ENCODE assay signal across 10 cellular contexts in the genomic region with DNA sequence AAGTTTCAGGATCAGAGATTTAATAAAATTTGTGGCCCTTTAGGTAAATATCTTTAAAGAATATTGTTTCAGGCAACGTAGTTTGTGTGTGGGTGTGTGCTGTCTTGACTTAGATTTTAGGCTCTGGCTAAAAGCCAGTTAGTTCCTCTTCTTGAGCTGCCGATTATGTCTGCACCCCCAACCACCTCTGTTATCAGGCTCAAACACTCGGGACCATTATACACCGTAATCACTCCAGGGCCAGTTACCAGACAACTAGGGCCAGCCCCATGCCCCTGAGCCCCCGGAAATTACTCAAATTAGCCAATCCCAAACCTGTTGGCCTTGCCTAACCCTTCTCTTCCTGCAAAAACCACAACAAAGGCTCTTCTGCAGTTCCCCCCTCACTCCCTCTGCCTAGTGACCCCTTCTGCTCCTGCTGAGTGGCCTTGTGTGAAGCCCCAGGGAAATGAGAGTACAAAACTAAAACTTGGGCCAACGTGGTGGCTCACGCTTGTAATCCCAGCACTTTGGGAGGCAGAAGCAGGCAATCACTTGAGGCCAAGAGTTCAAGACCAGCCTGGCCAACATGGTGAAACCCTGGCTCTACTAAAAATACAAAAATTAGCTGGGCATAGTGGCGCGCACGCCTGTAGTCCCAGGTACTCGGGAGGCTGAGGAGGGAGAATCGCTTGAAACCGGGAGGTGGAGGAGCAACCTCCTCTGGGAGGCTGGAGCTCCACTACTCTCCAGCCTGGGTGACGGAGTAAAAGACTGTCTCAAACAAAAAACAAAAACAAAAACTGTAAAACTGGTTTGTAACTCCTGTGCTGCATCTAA. TPM values are rescaled to one million over a fixed set of nuclear protein-coding genes. Genes with fewer than 3 reads are reported as not detected.
A peak's percentile ranks its signal among the peaks of the same experiment; 100 is the strongest.
DNase-seq lines count a peak whose midpoint lies in the region; ATAC-seq, FAIRE-seq and TF ChIP-seq lines count a peak whose summit lies in the region.
"Had no signal": no experiment of that assay in that cellular context is flagged by ENCODE, and none has a peak within 500 bp of the region (broad histone marks: within the 10 kb centered on the region; RNA-seq: fewer than 3 reads in every experiment).

No MANE protein-coding gene starts in this region.

- peak; percentile 44 for ATAC-seq in stimulated activated effector memory CD8-positive, alpha-beta T cell treated with anti-CD3 and anti-CD28 coated beads, Interleukin-12 subunit alpha, Interleukin-12 subunit beta, amount 100 ng/mL, for 72 hours
- no peak for ATAC-seq in GM19035 (IDR thresholded peaks at IDR 0.05; ENCODE audit: unreplicated experiment)

- no peaks in the 10 kb centered on the region for H3K79me2 ChIP-seq in hepatocyte

- FAIRE-seq in HTR-8/SVneo (lab: Jason Lieb, UNC): no peak

- H4K20me1 ChIP-seq in hepatocyte (ENCODE audit: insufficient read depth, poor library complexity, severe bottlenecking): no peaks in the 10 kb centered on the region

- H3K9me2 ChIP-seq in hepatocyte (replicated peaks; ENCODE audit: insufficient read depth): no peaks in the 10 kb centered on the region

- H3K4me1 ChIP-seq in hepatocyte (ENCODE audit: insufficient read depth): peaks cover 14% of the 10 kb centered on the region

- peak overlapping the region; percentile 79 for H3K27ac Mint-ChIP-seq in activated naive CD4-positive, alpha-beta T cell treated with anti-CD3 and anti-CD28 coated beads, Interleukin-2, amount 50 U/mL, for 24 hours
- H3K27ac Mint-ChIP-seq in stimulated activated effector memory CD8-positive, alpha-beta T cell treated with anti-CD3 and anti-CD28 coated beads, Interleukin-12 subunit alpha, Interleukin-12 subunit beta, amount 100 ng/mL, for 72 hours: peak overlapping the region; percentile 93

- DNase-seq in NCI-H1436 treated with DMSO at 0.1 percent for 48 hours (lab: John Stamatoyannopoulos, UW) (peak; percentile 24), NCI-H1436 (lab: John Stamatoyannopoulos, UW) (no peak), MV-4-11 (lab: John Stamatoyannopoulos, UW) (peak; percentile 99), HTR-8/SVneo (ENCODE audit: insufficient read length, low spot score) (no peak), hepatocyte (ENCODE audit: low spot score) (no peak)
- DNase-seq in stimulated activated effector memory CD8-positive, alpha-beta T cell treated with anti-CD3 and anti-CD28 coated beads, Interleukin-12 subunit alpha, Interleukin-12 subunit beta, amount 100 ng/mL, for 72 hours (ENCODE audit: low spot score in 2 of 2): peak in 1 of 2 donors; percentile 80

- no peak overlapping the region for H3K4me3 ChIP-seq in hepatocyte
- H3K4me3 ChIP-seq: lung had no signal

- peak overlapping the region; percentile 36 for H3K4me3 Mint-ChIP-seq in activated naive CD4-positive, alpha-beta T cell treated with anti-CD3 and anti-CD28 coated beads, Interleukin-2, amount 50 U/mL, for 24 hours
- H3K4me3 Mint-ChIP-seq in stimulated activated effector memory CD8-positive, alpha-beta T cell treated with anti-CD3 and anti-CD28 coated beads, Interleukin-12 subunit alpha, Interleukin-12 subunit beta, amount 100 ng/mL, for 72 hours: peak overlapping the region; percentile 56

- no peak overlapping the region for H2AFZ ChIP-seq in hepatocyte

- H3K36me3 Mint-ChIP-seq in activated naive CD4-positive, alpha-beta T cell treated with anti-CD3 and anti-CD28 coated beads, Interleukin-2, amount 50 U/mL, for 24 hours: no peaks in the 10 kb centered on the region
- peaks cover 14% of the 10 kb centered on the region for H3K36me3 Mint-ChIP-seq in stimulated activated effector memory CD8-positive, alpha-beta T cell treated with anti-CD3 and anti-CD28 coated beads, Interleukin-12 subunit alpha, Interleukin-12 subunit beta, amount 100 ng/mL, for 72 hours

- 79% methylated on average over 14 of the region's 14 CpGs for WGBS in hepatocyte (ENCODE audit: low lambda C conversion rate, missing lambda C conversion rate)

- no peaks in the 10 kb centered on the region for H3K27me3 ChIP-seq in hepatocyte

- H3K36me3 ChIP-seq in hepatocyte (replicated peaks; ENCODE audit: insufficient read depth, low read depth): no peaks in the 10 kb centered on the region

- no peak overlapping the region for H3K27ac ChIP-seq in hepatocyte

- TF ChIP-seq CTCF in hepatocyte (IDR thresholded peaks at IDR 0.05; ENCODE audit: poor library complexity): no peak

- H3K9me3 ChIP-seq in hepatocyte (ENCODE audit: low read depth): no peaks in the 10 kb centered on the region

- H3K4me2 ChIP-seq in hepatocyte: no peak overlapping the region

- no peaks in the 10 kb centered on the region for H3K27me3 Mint-ChIP-seq in activated naive CD4-positive, alpha-beta T cell treated with anti-CD3 and anti-CD28 coated beads, Interleukin-2, amount 50 U/mL, for 24 hours

- H3K9me3 Mint-ChIP-seq in activated naive CD4-positive, alpha-beta T cell treated with anti-CD3 and anti-CD28 coated beads, Interleukin-2, amount 50 U/mL, for 24 hours: no peaks in the 10 kb centered on the region
- no peaks in the 10 kb centered on the region for H3K9me3 Mint-ChIP-seq in stimulated activated effector memory CD8-positive, alpha-beta T cell treated with anti-CD3 and anti-CD28 coated beads, Interleukin-12 subunit alpha, Interleukin-12 subunit beta, amount 100 ng/mL, for 72 hours

- H3K4me1 Mint-ChIP-seq in activated naive CD4-positive, alpha-beta T cell treated with anti-CD3 and anti-CD28 coated beads, Interleukin-2, amount 50 U/mL, for 24 hours: peaks cover 40% of the 10 kb centered on the region
- peaks cover 38% of the 10 kb centered on the region for H3K4me1 Mint-ChIP-seq in stimulated activated effector memory CD8-positive, alpha-beta T cell treated with anti-CD3 and anti-CD28 coated beads, Interleukin-12 subunit alpha, Interleukin-12 subunit beta, amount 100 ng/mL, for 72 hours

RNA-seq across cellular contexts. Expression of a gene that starts 9.2 kb away (rescaled TPM):
- 186 and 217 TPM in 2 replicates for total RNA-seq in hepatocyte
- 117 and 134 TPM in 2 replicates for polyA plus RNA-seq in hepatocyte

RNA-seq across cellular contexts. Expression of a gene that starts 18.8 kb away (rescaled TPM):
- 8.1 and 9.3 TPM in 2 replicates for total RNA-seq in hepatocyte
- 5.6 and 8.9 TPM in 2 replicates for polyA plus RNA-seq in hepatocyte

RNA-seq across cellular contexts. Expression of a gene that starts 46.7 kb away (rescaled TPM):
- total RNA-seq in hepatocyte: 0.80 TPM in 1 of 2 replicates, not detected in the other
- 0.19 and 4.8 TPM in 2 replicates for polyA plus RNA-seq in hepatocyte
- total RNA-seq: subcutaneous adipose tissue had no signal

Comparison
In these comparisons a context has a peak if more than half of its experiments do, and no peak if none do; other contexts are left out.
1. DNase-seq: peak in NCI-H1436 treated with DMSO at 0.1 percent for 48 hours (single experiment) and MV-4-11 (single experiment); none in NCI-H1436 (single experiment), HTR-8/SVneo (single experiment) and hepatocyte (single experiment).